In the genomic region with DNA sequence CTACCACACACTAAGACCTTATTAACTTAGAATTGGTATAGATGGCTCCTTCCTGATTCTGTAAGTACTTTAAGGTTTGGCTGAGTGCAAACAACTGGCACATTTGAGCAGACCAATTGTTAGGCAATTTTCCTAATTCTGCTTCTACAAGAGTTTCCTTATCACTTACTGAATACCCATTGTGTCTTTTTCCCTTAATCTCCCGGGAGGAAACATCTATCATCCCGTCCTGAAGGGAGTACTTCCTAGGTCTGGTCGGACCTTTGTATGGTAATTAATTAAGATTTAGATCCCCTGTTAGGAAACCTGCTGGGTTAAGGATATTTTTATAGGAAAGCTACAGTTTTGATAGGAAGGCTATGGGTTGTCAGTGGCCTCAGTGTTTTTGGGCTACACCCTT, we compare ENCODE assay signal across 1 cellular context. TPM values are rescaled to one million over a fixed set of nuclear protein-coding genes. Genes with fewer than 3 reads are reported as not detected.
"Had no signal": no experiment of that assay in that cellular context is flagged by ENCODE, and none has a peak within 500 bp of the region (broad histone marks: within the 10 kb centered on the region; RNA-seq: fewer than 3 reads in every experiment).

No MANE protein-coding gene starts in this region.

RNA-seq across cellular contexts. Expression of a gene that starts 8.2 kb away (rescaled TPM):
- total RNA-seq: endothelial cell of umbilical vein had no signal
